In genomic region chr15:73599934-73600333, GRCh38 we compare ENCODE assay signal across 15 cellular contexts. TPM values are rescaled to one million over a fixed set of nuclear protein-coding genes. Genes with fewer than 3 reads are reported as not detected.
DNase-seq lines count a peak whose midpoint lies in the region; ATAC-seq and TF ChIP-seq lines count a peak whose summit lies in the region.
"Had no signal": no experiment of that assay in that cellular context is flagged by ENCODE, and none has a peak within 500 bp of the region (broad histone marks: within the 10 kb centered on the region; RNA-seq: fewer than 3 reads in every experiment).

No MANE protein-coding gene starts in this region.

- no peak overlapping the region for H2BK5ac ChIP-seq in neuronal stem cell (ENCODE audit: low read length)

- peaks cover 100% of the 10 kb centered on the region for H3K79me2 ChIP-seq in GM23248 (ENCODE audit: insufficient read depth)

- DNase-seq in GM23248 (peak; percentile 75), NCI-H226 (peak; percentile 77), neuronal stem cell (ENCODE audit: low spot score) (no peak), D341Med (ENCODE audit: low spot score) (no peak), lower leg skin (ENCODE audit: low spot score in 2 of 2) (no peak), NCI-H2227 treated with DMSO at 0.1 percent for 48 hours (lab: John Stamatoyannopoulos, UW) (no peak)
- DNase-seq: CD4-positive, CD25-positive, alpha-beta regulatory T cell; lower lobe of right lung; NCI-H1092; NCI-H446; posterior cingulate gyrus; SHP77 treated with DMSO at 0.1 percent for 48 hours; stimulated activated CD4-positive, alpha-beta T cell treated with anti-CD3 and anti-CD28 coated beads, Interleukin-4, amount 100 ng/mL, for 1 hour had no signal

- intact Hi-C loops in lower leg skin (cut with DNase I; ENCODE audit: low total_unique reads), result no loop called here

- ATAC-seq in esophagus mucosa, result peak; percentile 58
- ATAC-seq in HG02885 (IDR thresholded peaks at IDR 0.05; ENCODE audit: poor library complexity, unreplicated experiment), result no peak
- ATAC-seq: lower lobe of right lung had no signal

- no peak overlapping the region for H3K4me2 ChIP-seq in GM23248 (ENCODE audit: unreplicated experiment)
- H3K4me2 ChIP-seq in neuronal stem cell (ENCODE audit: insufficient read depth, low read length, poor library complexity, severe bottlenecking), result no peak overlapping the region

- no peak overlapping the region for H3K4me3 ChIP-seq in GM23248
- H3K4me3 ChIP-seq in neuronal stem cell (ENCODE audit: low read length in 2 of 2), result no peak overlapping the region
- no peak overlapping the region for H3K4me3 ChIP-seq in lower leg skin (ENCODE audit: low read depth, poor library complexity, severe bottlenecking)
- H3K4me3 ChIP-seq: lower lobe of right lung had no signal

- H4K91ac ChIP-seq in neuronal stem cell (ENCODE audit: low read depth, low read length, poor library complexity), result no peak overlapping the region

- H3K9ac ChIP-seq in GM23248 (no peak overlapping the region), neuronal stem cell (ENCODE audit: low read depth, low read length, poor library complexity) (no peak overlapping the region)

- H2BK15ac ChIP-seq in neuronal stem cell (ENCODE audit: low read length), result no peak overlapping the region

- H3K27ac ChIP-seq in GM23248 (peak overlapping the region; percentile 75), neuronal stem cell (replicated peaks; ENCODE audit: low read length) (peak overlapping the region; percentile 38)
- H3K27ac ChIP-seq: lower lobe of right lung had no signal

- WGBS in GM23248 (ENCODE audit: low coverage in 1 of 2, low lambda C conversion rate in 2 of 2, missing lambda C conversion rate in 2 of 2), 2 experiments, result 79 to 83% methylated on average over 1 of the region's 1 CpG
- no CpG with 5 or more reads among the region's 1 CpG for WGBS in neuronal stem cell (ENCODE audit: extremely low coverage in 2 of 2, insufficient read length in 2 of 2, insufficient replicate concordance in 1 of 2), 2 donors
- WGBS in lower leg skin, 2 donors, result 62 to 75% methylated on average over 1 of the region's 1 CpG

- peaks cover 2% of the 10 kb centered on the region for H3K79me1 ChIP-seq in neuronal stem cell (ENCODE audit: low read depth, low read length)

- H3K9me3 ChIP-seq in GM23248 (ENCODE audit: low read depth) (no peaks in the 10 kb centered on the region), neuronal stem cell (replicated peaks in 1 of 2; ENCODE audit: control insufficient read depth in 2 of 2, insufficient read depth in 1 of 2, low read depth in 1 of 2, low read length in 2 of 2) (no peaks in the 10 kb centered on the region)
- H3K9me3 ChIP-seq: lower lobe of right lung had no signal

- 0 out of 2 replicates have a peak, but pooled peaks cover 5% of the 10 kb centered on the region for H3K36me3 ChIP-seq in GM23248 (ENCODE audit: low read depth)
- H3K36me3 ChIP-seq in neuronal stem cell (replicated peaks in 1 of 2; ENCODE audit: control insufficient read depth in 2 of 2, insufficient read depth in 2 of 2, low read length in 2 of 2), result peaks cover 0 to 12% of the 10 kb centered on the region in 2 donors
- H3K36me3 ChIP-seq: lower lobe of right lung had no signal

- no peaks in the 10 kb centered on the region for H3K9me2 ChIP-seq in GM23248 (ENCODE audit: insufficient read depth)

- H4K8ac ChIP-seq in neuronal stem cell (ENCODE audit: low read depth, low read length), result no peak overlapping the region

- TF ChIP-seq POLR2A in lower leg skin (IDR thresholded peaks at IDR 0.05), result no peak

- H4K20me1 ChIP-seq in GM23248 (ENCODE audit: insufficient read depth), result peaks cover 11% of the 10 kb centered on the region; the same call in 1 of the 2 replicates

- no peak overlapping the region for H2BK120ac ChIP-seq in neuronal stem cell (ENCODE audit: low read depth, low read length)

- no peak overlapping the region for H3K4ac ChIP-seq in neuronal stem cell (ENCODE audit: low read length)

- H3K27me3 ChIP-seq in GM23248 (replicated peaks; ENCODE audit: insufficient read depth) (no peaks in the 10 kb centered on the region), neuronal stem cell (ENCODE audit: control insufficient read depth in 3 of 3, insufficient read depth in 3 of 3, low read depth in 1 of 3, low read length in 3 of 3) (no peaks in the 10 kb centered on the region)

- no peak overlapping the region for H2AK5ac ChIP-seq in neuronal stem cell (ENCODE audit: low read depth, low read length)

- in situ Hi-C loops in GM23248 (cut with MboI), result no loop called here

- no peak overlapping the region for H3K18ac ChIP-seq in neuronal stem cell (ENCODE audit: low read length)

- H3F3A ChIP-seq in GM23248 (ENCODE audit: insufficient read depth), result peaks cover 47% of the 10 kb centered on the region

- no peak for TF ChIP-seq CTCF in lower leg skin (IDR thresholded peaks at IDR 0.05)

- H2BK12ac ChIP-seq in neuronal stem cell (ENCODE audit: low read length), result no peak overlapping the region

- H3K4me1 ChIP-seq in GM23248 (ENCODE audit: insufficient read depth), result peaks cover 57% of the 10 kb centered on the region
- peaks cover 22 to 45% of the 10 kb centered on the region in 2 donors for H3K4me1 ChIP-seq in neuronal stem cell (ENCODE audit: control insufficient read depth in 2 of 2, insufficient read depth in 1 of 2, low read depth in 1 of 2, low read length in 2 of 2)

- H3K14ac ChIP-seq in neuronal stem cell (ENCODE audit: low read length), result no peak overlapping the region

- no peak overlapping the region for H2AFZ ChIP-seq in GM23248
- H2AFZ ChIP-seq in neuronal stem cell (ENCODE audit: low read length), result no peak overlapping the region

- no peak overlapping the region for H3K23ac ChIP-seq in neuronal stem cell (ENCODE audit: low read depth, low read length, poor library complexity)

RNA-seq across cellular contexts. Expression of gene NPTN, which starts 33.3 kb away (rescaled TPM):
- 183 and 272 TPM in 2 replicates for total RNA-seq in GM23248 (2014; rRNA removed; shearing (Covaris generic))
- polyA plus RNA-seq in GM23248 (2016; fragmentation: Nextera tagmentation; extraction: Ambion mirVana), result 128 and 136 TPM in 2 replicates
- total RNA-seq in esophagus mucosa, result 69.7 TPM
- polyA plus RNA-seq in neuronal stem cell (2013, experiment 1 of 2), result 47.2 TPM
- 47.3 TPM for polyA plus RNA-seq in neuronal stem cell (2013, experiment 2 of 2)
- 100 to 1,000 TPM; 124 to 181 (median 150) TPM for total RNA-seq in lower leg skin

Comparison
In these comparisons a context has a peak if more than half of its experiments do, and no peak if none do; other contexts are left out.
1. DNase-seq: peak in GM23248 (single experiment) and NCI-H226 (single experiment); none in neuronal stem cell (single experiment), D341Med (single experiment), lower leg skin (0 of 2) and NCI-H2227 treated with DMSO at 0.1 percent for 48 hours (single experiment).